Comparison of ENCODE assay signal across 1 cellular context in the genomic region with DNA sequence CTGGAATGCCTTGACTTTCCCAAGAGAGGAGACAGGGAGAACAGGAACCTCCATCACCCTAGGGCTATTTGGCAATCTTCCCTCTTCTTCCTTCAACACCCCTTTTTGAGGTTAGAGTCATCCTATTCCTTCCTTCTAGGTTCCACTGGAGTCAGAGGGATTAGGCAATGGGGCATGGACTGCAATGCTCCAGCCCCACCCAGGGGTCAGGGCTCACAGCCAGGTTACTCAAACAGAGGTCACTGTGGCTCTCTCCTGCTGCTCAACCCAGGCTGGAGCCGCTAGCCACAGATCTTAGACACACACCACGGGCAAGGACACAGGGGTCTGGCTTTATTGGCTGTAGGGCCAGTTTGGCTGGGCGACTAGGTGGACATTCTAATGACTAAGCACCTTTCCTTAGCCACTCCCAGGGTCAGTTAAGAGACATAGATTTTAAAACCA.
TF ChIP-seq lines count a peak whose summit lies in the region.

No MANE protein-coding gene starts in this region.

TF ChIP-seq in Ishikawa, 13 proteins besides CTCF, POLR2A, EP300 and RAD21 (continued from another document):
- TF ChIP-seq, protein P1, sequence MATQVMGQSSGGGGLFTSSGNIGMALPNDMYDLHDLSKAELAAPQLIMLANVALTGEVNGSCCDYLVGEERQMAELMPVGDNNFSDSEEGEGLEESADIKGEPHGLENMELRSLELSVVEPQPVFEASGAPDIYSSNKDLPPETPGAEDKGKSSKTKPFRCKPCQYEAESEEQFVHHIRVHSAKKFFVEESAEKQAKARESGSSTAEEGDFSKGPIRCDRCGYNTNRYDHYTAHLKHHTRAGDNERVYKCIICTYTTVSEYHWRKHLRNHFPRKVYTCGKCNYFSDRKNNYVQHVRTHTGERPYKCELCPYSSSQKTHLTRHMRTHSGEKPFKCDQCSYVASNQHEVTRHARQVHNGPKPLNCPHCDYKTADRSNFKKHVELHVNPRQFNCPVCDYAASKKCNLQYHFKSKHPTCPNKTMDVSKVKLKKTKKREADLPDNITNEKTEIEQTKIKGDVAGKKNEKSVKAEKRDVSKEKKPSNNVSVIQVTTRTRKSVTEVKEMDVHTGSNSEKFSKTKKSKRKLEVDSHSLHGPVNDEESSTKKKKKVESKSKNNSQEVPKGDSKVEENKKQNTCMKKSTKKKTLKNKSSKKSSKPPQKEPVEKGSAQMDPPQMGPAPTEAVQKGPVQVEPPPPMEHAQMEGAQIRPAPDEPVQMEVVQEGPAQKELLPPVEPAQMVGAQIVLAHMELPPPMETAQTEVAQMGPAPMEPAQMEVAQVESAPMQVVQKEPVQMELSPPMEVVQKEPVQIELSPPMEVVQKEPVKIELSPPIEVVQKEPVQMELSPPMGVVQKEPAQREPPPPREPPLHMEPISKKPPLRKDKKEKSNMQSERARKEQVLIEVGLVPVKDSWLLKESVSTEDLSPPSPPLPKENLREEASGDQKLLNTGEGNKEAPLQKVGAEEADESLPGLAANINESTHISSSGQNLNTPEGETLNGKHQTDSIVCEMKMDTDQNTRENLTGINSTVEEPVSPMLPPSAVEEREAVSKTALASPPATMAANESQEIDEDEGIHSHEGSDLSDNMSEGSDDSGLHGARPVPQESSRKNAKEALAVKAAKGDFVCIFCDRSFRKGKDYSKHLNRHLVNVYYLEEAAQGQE (IDR thresholded peaks at IDR 0.05; ENCODE audit: low read depth): no peak
- TF ChIP-seq, protein P2, sequence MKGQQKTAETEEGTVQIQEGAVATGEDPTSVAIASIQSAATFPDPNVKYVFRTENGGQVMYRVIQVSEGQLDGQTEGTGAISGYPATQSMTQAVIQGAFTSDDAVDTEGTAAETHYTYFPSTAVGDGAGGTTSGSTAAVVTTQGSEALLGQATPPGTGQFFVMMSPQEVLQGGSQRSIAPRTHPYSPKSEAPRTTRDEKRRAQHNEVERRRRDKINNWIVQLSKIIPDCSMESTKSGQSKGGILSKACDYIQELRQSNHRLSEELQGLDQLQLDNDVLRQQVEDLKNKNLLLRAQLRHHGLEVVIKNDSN (IDR thresholded peaks at IDR 0.05): no peak
- no peak for TF ChIP-seq YY1 (IDR thresholded peaks at IDR 0.05; ENCODE audit: low read depth)
- TF ChIP-seq, protein P3, sequence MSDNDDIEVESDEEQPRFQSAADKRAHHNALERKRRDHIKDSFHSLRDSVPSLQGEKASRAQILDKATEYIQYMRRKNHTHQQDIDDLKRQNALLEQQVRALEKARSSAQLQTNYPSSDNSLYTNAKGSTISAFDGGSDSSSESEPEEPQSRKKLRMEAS (IDR thresholded peaks at IDR 0.05): no peak
